ENCODE assay signal across 30 cellular contexts in genomic region chr2:33121925-33122324, GRCh38.
"Had no signal": no experiment of that assay in that cellular context is flagged by ENCODE, and none has a peak within 500 bp of the region (broad histone marks: within the 10 kb centered on the region; RNA-seq: fewer than 3 reads in every experiment).

No MANE protein-coding gene starts in this region.

- H3K4me1 Mint-ChIP-seq: activated CD4-positive, alpha-beta T cell treated with anti-CD3 and anti-CD28 coated beads, Interleukin-2, amount 10 ng/mL, durations not matched to agents 7 days and 5 days; activated CD8-positive, alpha-beta memory T cell treated with anti-CD3 and anti-CD28 coated beads, Interleukin-2, amount 10 ng/mL, durations not matched to agents 7 days and 5 days; activated naive CD4-positive, alpha-beta T cell treated with anti-CD3 and anti-CD28 coated beads, Interleukin-2, amount 10 ng/mL, durations not matched to agents 7 days and 5 days; activated naive CD8-positive, alpha-beta T cell treated with anti-CD3 and anti-CD28 coated beads, Interleukin-2, amount 10 ng/mL, durations not matched to agents 7 days and 5 days had no signal

- H3K27ac ChIP-seq: brain microvascular endothelial cell, epithelial cell of prostate had no signal

- H3K27me3 ChIP-seq: brain microvascular endothelial cell, heart left ventricle had no signal

- ATAC-seq: activated CD8-positive, alpha-beta memory T cell treated with anti-CD3 and anti-CD28 coated beads, Interleukin-2, amount 10 ng/mL, durations not matched to agents 7 days and 5 days; activated CD8-positive, alpha-beta T cell treated with anti-CD3 and anti-CD28 coated beads, Interleukin-2, amount 10 ng/mL, durations not matched to agents 7 days and 5 days; activated naive CD4-positive, alpha-beta T cell treated with anti-CD3 and anti-CD28 coated beads, Interleukin-2, amount 50 U/mL, for 72 hours; effector memory CD8-positive, alpha-beta T cell; esophagus mucosa had no signal

- H3K9me3 ChIP-seq: heart left ventricle had no signal

- H3K9me3 Mint-ChIP-seq: activated CD4-positive, alpha-beta memory T cell treated with anti-CD3 and anti-CD28 coated beads for 36 hours; activated naive CD4-positive, alpha-beta T cell treated with anti-CD3 and anti-CD28 coated beads, Interleukin-2, amount 10 ng/mL, durations not matched to agents 7 days and 5 days; activated naive CD4-positive, alpha-beta T cell treated with anti-CD3 and anti-CD28 coated beads, Interleukin-2, amount 50 U/mL, for 72 hours; activated naive CD8-positive, alpha-beta T cell treated with anti-CD3 and anti-CD28 coated beads, Interleukin-2, amount 10 ng/mL, durations not matched to agents 7 days and 5 days; effector memory CD8-positive, alpha-beta T cell had no signal

- H3K36me3 ChIP-seq: brain microvascular endothelial cell, heart left ventricle had no signal

- H3K36me3 Mint-ChIP-seq: activated CD4-positive, alpha-beta memory T cell treated with anti-CD3 and anti-CD28 coated beads for 36 hours; activated CD8-positive, alpha-beta memory T cell treated with anti-CD3 and anti-CD28 coated beads, Interleukin-2, amount 10 ng/mL, durations not matched to agents 7 days and 5 days; activated naive CD4-positive, alpha-beta T cell treated with anti-CD3 and anti-CD28 coated beads, Interleukin-2, amount 10 ng/mL, durations not matched to agents 7 days and 5 days; activated naive CD4-positive, alpha-beta T cell treated with anti-CD3 and anti-CD28 coated beads, Interleukin-2, amount 50 U/mL, for 72 hours; activated naive CD8-positive, alpha-beta T cell treated with anti-CD3 and anti-CD28 coated beads, Interleukin-2, amount 10 ng/mL, durations not matched to agents 7 days and 5 days had no signal

- H3K4me3 ChIP-seq: heart left ventricle had no signal

- DNase-seq: activated CD4-positive, alpha-beta memory T cell treated with anti-CD3 and anti-CD28 coated beads for 36 hours; activated CD4-positive, alpha-beta T cell treated with anti-CD3 and anti-CD28 coated beads for 1 hour; activated CD4-positive, alpha-beta T cell treated with anti-CD3 and anti-CD28 coated beads for 4 hours; activated CD4-positive, alpha-beta T cell treated with anti-CD3 and anti-CD28 coated beads, Interleukin-2, amount 10 ng/mL, durations not matched to agents 7 days and 5 days; activated CD8-positive, alpha-beta memory T cell treated with anti-CD3 and anti-CD28 coated beads, Interleukin-2, amount 10 ng/mL, durations not matched to agents 7 days and 5 days; activated CD8-positive, alpha-beta memory T cell treated with anti-CD3 and anti-CD28 coated beads, Interleukin-2, amount 50 U/mL, for 4 hours; activated CD8-positive, alpha-beta T cell treated with anti-CD3 and anti-CD28 coated beads, Interleukin-2, amount 10 ng/mL, durations not matched to agents 7 days and 5 days; activated gamma-delta T cell; activated naive CD4-positive, alpha-beta T cell; activated naive CD4-positive, alpha-beta T cell treated with anti-CD3 and anti-CD28 coated beads, Interleukin-2, amount 10 ng/mL, durations not matched to agents 7 days and 5 days; activated naive CD8-positive, alpha-beta T cell treated with anti-CD3 and anti-CD28 coated beads, Interleukin-2, amount 10 ng/mL, durations not matched to agents 7 days and 5 days; activated T-cell treated with anti-CD3 and anti-CD28 coated beads, Interleukin-2, amount 50 U/mL, for 1 hour; activated T-cell treated with anti-CD3 and anti-CD28 coated beads, Interleukin-2, amount 50 U/mL, for 48 hours; brain microvascular endothelial cell; caudate nucleus; cortex of kidney; dermis blood vessel endothelial cell; effector CD4-positive, alpha-beta T cell; effector memory CD8-positive, alpha-beta T cell; foreskin fibroblast; glutamatergic neuron; heart left ventricle; T-helper 2 cell had no signal

- H3K4me3 Mint-ChIP-seq: activated CD4-positive, alpha-beta memory T cell treated with anti-CD3 and anti-CD28 coated beads for 36 hours; activated CD4-positive, alpha-beta T cell treated with anti-CD3 and anti-CD28 coated beads, Interleukin-2, amount 10 ng/mL, durations not matched to agents 7 days and 5 days; activated CD8-positive, alpha-beta memory T cell treated with anti-CD3 and anti-CD28 coated beads, Interleukin-2, amount 10 ng/mL, durations not matched to agents 7 days and 5 days; activated CD8-positive, alpha-beta T cell treated with anti-CD3 and anti-CD28 coated beads, Interleukin-2, amount 10 ng/mL, durations not matched to agents 7 days and 5 days; activated naive CD4-positive, alpha-beta T cell treated with anti-CD3 and anti-CD28 coated beads, Interleukin-2, amount 10 ng/mL, durations not matched to agents 7 days and 5 days; activated naive CD8-positive, alpha-beta T cell treated with anti-CD3 and anti-CD28 coated beads, Interleukin-2, amount 10 ng/mL, durations not matched to agents 7 days and 5 days; effector memory CD8-positive, alpha-beta T cell had no signal

- FAIRE-seq: bronchial epithelial cell, colon, endothelial cell of umbilical vein, frontal cortex had no signal

- H3K27ac Mint-ChIP-seq: activated CD4-positive, alpha-beta memory T cell treated with anti-CD3 and anti-CD28 coated beads for 36 hours; activated CD4-positive, alpha-beta T cell treated with anti-CD3 and anti-CD28 coated beads, Interleukin-2, amount 10 ng/mL, durations not matched to agents 7 days and 5 days; activated CD8-positive, alpha-beta memory T cell treated with anti-CD3 and anti-CD28 coated beads, Interleukin-2, amount 10 ng/mL, durations not matched to agents 7 days and 5 days; activated CD8-positive, alpha-beta T cell treated with anti-CD3 and anti-CD28 coated beads, Interleukin-2, amount 10 ng/mL, durations not matched to agents 7 days and 5 days; activated naive CD4-positive, alpha-beta T cell treated with anti-CD3 and anti-CD28 coated beads, Interleukin-2, amount 10 ng/mL, durations not matched to agents 7 days and 5 days; activated naive CD4-positive, alpha-beta T cell treated with anti-CD3 and anti-CD28 coated beads, Interleukin-2, amount 50 U/mL, for 72 hours; activated naive CD8-positive, alpha-beta T cell treated with anti-CD3 and anti-CD28 coated beads, Interleukin-2, amount 10 ng/mL, durations not matched to agents 7 days and 5 days; effector memory CD8-positive, alpha-beta T cell had no signal
